ENCODE assay signal across 5 cellular contexts in the genomic region with DNA sequence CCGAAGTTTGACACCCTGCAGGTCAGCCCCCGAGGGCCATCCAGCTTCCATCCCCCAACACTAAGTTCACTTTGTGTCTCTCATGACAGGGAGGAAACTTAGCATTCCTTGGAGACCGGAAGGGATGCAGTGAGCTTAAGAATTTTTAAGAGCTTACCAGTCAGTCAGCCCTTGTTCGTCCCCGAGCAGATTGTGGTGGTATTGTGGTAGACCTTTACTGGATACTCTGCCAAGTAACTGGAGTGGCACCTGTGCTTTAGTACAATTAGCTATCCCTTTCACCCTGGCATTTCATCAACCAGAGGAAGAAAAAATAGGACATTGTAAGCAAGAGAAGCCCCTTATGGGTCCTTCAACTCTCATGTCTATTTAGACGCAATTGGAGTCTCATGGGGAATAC.
"Had no signal": no experiment of that assay in that cellular context is flagged by ENCODE, and none has a peak within 500 bp of the region (broad histone marks: within the 10 kb centered on the region; RNA-seq: fewer than 3 reads in every experiment).

No MANE protein-coding gene starts in this region.

- H3K27ac ChIP-seq: HL-60 had no signal

- H3K4me3 ChIP-seq: GM23338 had no signal

- DNase-seq: H9, HCEC 1CT had no signal

- H2AFZ ChIP-seq: GM23338 had no signal

- ATAC-seq: GM23338, HepG2 had no signal

- H3K4me2 ChIP-seq: GM23338 had no signal
